ENCODE assay signal across 2 cellular contexts in genomic region chr17:58019039-58019438, GRCh38.
TF ChIP-seq lines count a peak whose summit lies in the region.

No MANE protein-coding gene starts in this region.

TF ChIP-seq in GM23338, 12 proteins besides CTCF, POLR2A, EP300 and RAD21:
- TF ChIP-seq EZH2phosphoT487 (IDR thresholded peaks at IDR 0.05; ENCODE audit: unreplicated experiment) (no peak), CREB1 (CRISPR knock-in tag; IDR thresholded peaks at IDR 0.05; ENCODE audit: low read depth) (no peak), ZNF331 (CRISPR knock-in tag; IDR thresholded peaks at IDR 0.05; ENCODE audit: low read depth) (no peak), REST (IDR thresholded peaks at IDR 0.05; ENCODE audit: unreplicated experiment) (no peak), POLR2AphosphoS5 (IDR thresholded peaks at IDR 0.05; ENCODE audit: low read depth) (no peak), ZNF114 (CRISPR knock-in tag; IDR thresholded peaks at IDR 0.05) (no peak), STAT1 (IDR thresholded peaks at IDR 0.05; ENCODE audit: unreplicated experiment) (no peak), EZH2 (IDR thresholded peaks at IDR 0.05; ENCODE audit: low read depth, unreplicated experiment) (no peak), ETS1 (IDR thresholded peaks at IDR 0.05) (no peak), NANOG (IDR thresholded peaks at IDR 0.05; ENCODE audit: borderline replicate concordance) (no peak), JUNB (IDR thresholded peaks at IDR 0.05; ENCODE audit: unreplicated experiment) (no peak)
- TF ChIP-seq, protein P1, sequence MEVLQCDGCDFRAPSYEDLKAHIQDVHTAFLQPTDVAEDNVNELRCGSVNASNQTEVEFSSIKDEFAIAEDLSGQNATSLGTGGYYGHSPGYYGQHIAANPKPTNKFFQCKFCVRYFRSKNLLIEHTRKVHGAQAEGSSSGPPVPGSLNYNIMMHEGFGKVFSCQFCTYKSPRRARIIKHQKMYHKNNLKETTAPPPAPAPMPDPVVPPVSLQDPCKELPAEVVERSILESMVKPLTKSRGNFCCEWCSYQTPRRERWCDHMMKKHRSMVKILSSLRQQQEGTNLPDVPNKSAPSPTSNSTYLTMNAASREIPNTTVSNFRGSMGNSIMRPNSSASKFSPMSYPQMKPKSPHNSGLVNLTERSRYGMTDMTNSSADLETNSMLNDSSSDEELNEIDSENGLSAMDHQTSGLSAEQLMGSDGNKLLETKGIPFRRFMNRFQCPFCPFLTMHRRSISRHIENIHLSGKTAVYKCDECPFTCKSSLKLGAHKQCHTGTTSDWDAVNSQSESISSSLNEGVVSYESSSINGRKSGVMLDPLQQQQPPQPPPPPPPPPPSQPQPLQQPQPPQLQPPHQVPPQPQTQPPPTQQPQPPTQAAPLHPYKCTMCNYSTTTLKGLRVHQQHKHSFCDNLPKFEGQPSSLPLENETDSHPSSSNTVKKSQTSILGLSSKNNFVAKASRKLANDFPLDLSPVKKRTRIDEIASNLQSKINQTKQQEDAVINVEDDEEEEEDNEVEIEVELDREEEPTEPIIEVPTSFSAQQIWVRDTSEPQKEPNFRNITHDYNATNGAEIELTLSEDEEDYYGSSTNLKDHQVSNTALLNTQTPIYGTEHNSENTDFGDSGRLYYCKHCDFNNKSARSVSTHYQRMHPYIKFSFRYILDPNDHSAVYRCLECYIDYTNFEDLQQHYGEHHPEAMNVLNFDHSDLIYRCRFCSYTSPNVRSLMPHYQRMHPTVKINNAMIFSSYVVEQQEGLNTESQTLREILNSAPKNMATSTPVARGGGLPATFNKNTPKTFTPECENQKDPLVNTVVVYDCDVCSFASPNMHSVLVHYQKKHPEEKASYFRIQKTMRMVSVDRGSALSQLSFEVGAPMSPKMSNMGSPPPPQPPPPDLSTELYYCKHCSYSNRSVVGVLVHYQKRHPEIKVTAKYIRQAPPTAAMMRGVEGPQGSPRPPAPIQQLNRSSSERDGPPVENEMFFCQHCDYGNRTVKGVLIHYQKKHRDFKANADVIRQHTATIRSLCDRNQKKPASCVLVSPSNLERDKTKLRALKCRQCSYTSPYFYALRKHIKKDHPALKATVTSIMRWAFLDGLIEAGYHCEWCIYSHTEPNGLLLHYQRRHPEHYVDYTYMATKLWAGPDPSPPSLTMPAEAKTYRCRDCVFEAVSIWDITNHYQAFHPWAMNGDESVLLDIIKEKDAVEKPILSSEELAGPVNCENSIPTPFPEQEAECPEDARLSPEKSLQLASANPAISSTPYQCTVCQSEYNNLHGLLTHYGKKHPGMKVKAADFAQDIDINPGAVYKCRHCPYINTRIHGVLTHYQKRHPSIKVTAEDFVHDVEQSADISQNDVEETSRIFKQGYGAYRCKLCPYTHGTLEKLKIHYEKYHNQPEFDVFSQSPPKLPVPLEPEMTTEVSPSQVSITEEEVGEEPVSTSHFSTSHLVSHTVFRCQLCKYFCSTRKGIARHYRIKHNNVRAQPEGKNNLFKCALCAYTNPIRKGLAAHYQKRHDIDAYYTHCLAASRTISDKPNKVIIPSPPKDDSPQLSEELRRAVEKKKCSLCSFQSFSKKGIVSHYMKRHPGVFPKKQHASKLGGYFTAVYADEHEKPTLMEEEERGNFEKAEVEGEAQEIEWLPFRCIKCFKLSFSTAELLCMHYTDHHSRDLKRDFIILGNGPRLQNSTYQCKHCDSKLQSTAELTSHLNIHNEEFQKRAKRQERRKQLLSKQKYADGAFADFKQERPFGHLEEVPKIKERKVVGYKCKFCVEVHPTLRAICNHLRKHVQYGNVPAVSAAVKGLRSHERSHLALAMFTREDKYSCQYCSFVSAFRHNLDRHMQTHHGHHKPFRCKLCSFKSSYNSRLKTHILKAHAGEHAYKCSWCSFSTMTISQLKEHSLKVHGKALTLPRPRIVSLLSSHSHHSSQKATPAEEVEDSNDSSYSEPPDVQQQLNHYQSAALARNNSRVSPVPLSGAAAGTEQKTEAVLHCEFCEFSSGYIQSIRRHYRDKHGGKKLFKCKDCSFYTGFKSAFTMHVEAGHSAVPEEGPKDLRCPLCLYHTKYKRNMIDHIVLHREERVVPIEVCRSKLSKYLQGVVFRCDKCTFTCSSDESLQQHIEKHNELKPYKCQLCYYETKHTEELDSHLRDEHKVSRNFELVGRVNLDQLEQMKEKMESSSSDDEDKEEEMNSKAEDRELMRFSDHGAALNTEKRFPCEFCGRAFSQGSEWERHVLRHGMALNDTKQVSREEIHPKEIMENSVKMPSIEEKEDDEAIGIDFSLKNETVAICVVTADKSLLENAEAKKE (CRISPR knock-in tag; IDR thresholded peaks at IDR 0.05) = no peak

TF ChIP-seq in K562, 482 proteins besides CTCF, POLR2A, EP300 and RAD21 (continues in another document):
- TF ChIP-seq RB1 (IDR thresholded peaks at IDR 0.05; ENCODE audit: low read depth) = no peak
- TF ChIP-seq ARID1B (IDR thresholded peaks at IDR 0.05) = no peak
- TF ChIP-seq, protein P2, sequence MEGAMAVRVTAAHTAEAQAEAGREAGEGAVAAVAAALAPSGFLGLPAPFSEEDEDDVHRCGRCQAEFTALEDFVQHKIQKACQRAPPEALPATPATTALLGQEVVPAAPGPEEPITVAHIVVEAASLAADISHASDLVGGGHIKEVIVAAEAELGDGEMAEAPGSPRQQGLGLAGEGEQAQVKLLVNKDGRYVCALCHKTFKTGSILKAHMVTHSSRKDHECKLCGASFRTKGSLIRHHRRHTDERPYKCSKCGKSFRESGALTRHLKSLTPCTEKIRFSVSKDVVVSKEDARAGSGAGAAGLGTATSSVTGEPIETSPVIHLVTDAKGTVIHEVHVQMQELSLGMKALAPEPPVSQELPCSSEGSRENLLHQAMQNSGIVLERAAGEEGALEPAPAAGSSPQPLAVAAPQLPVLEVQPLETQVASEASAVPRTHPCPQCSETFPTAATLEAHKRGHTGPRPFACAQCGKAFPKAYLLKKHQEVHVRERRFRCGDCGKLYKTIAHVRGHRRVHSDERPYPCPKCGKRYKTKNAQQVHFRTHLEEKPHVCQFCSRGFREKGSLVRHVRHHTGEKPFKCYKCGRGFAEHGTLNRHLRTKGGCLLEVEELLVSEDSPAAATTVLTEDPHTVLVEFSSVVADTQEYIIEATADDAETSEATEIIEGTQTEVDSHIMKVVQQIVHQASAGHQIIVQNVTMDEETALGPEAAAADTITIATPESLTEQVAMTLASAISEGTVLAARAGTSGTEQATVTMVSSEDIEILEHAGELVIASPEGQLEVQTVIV (CRISPR knock-in tag; IDR thresholded peaks at IDR 0.05; ENCODE audit: borderline replicate concordance) = no peak
- no peak for TF ChIP-seq ZNF717 (CRISPR knock-in tag; IDR thresholded peaks at IDR 0.05)
- TF ChIP-seq MAFK (IDR thresholded peaks at IDR 0.05; ENCODE audit: low read length) = no peak
- TF ChIP-seq, protein P3, sequence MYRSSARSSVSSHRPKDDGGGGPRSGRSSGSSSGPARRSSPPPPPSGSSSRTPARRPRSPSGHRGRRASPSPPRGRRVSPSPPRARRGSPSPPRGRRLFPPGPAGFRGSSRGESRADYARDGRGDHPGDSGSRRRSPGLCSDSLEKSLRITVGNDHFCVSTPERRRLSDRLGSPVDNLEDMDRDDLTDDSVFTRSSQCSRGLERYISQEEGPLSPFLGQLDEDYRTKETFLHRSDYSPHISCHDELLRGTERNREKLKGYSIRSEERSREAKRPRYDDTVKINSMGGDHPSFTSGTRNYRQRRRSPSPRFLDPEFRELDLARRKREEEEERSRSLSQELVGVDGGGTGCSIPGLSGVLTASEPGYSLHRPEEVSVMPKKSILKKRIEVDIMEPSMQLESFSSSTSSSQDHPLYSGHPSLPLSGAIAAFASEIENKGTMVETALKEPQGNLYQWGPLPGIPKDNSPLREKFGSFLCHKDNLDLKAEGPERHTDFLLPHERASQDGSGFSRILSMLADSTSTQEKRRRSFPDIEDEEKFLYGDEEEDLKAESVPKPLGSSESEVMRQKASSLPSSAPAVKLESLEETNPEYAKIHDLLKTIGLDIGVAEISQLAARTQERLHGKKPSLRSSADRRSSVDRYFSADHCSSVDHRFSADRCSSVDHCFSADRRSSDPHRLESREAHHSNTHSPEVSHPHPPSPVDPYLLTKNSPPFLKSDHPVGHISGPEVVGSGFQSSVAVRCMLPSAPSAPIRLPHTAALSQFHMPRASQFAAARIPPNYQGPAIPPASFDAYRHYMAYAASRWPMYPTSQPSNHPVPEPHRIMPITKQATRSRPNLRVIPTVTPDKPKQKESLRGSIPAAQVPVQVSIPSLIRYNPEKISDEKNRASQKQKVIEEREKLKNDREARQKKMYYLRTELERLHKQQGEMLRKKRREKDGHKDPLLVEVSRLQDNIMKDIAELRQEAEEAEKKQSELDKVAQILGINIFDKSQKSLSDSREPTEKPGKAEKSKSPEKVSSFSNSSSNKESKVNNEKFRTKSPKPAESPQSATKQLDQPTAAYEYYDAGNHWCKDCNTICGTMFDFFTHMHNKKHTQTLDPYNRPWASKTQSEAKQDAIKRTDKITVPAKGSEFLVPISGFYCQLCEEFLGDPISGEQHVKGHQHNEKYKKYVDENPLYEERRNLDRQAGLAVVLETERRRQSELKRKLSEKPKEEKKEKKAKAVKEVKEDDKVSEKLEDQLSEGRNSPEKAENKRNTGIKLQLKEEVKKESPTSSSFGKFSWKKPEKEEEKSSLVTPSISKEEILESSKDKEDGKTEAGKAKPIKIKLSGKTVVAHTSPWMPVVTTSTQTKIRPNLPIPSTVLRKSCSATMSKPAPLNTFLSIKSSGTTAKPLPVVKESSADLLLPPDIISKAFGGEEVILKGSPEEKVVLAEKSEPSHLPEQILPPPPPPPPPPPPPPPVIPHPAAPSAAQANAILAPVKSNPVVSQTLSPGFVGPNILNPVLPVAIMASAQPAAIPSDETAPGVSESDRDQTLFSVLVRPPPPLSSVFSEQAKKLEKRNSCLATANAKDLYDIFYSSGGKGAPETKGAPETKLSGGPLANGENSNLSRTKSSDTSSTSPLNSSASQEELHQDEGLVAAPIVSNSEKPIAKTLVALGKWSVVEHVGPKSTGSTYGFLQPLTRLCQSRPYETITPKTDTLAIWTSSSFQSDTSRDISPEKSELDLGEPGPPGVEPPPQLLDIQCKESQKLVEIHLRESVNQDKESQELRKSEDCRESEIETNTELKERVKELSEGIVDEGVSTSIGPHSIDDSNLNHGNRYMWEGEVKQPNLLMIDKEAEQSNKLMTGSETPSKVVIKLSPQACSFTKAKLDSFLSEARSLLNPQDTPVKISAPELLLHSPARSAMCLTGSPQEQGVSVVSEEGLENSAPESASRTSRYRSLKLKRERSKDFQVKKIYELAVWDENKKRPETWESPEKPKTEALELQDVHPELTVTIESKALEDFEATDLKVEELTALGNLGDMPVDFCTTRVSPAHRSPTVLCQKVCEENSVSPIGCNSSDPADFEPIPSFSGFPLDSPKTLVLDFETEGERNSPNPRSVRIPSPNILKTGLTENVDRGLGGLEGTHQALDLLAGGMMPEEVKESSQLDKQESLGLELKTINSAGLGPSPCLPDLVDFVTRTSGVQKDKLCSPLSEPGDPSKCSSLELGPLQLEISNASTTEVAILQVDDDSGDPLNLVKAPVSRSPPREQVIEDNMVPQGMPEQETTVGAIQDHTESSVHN (IDR thresholded peaks at IDR 0.05; ENCODE audit: borderline replicate concordance in 1 of 2, low read depth in 1 of 2) = no peak
- no peak for TF ChIP-seq CEBPG (CRISPR knock-in tag; IDR thresholded peaks at IDR 0.05)
- peak; percentile 15 to 49; a peak in 3 of 4 replicates for TF ChIP-seq CEBPG (tag; conservative IDR thresholded peaks at IDR 0.05 in 1 of 2, IDR thresholded peaks at IDR 0.05 in 1 of 2)
- TF ChIP-seq NFE2 (IDR thresholded peaks at IDR 0.05; ENCODE audit: low read depth) = 0 out of 2 replicates have a peak, but pooled peaks have one; percentile 3
- TF ChIP-seq, protein P4, sequence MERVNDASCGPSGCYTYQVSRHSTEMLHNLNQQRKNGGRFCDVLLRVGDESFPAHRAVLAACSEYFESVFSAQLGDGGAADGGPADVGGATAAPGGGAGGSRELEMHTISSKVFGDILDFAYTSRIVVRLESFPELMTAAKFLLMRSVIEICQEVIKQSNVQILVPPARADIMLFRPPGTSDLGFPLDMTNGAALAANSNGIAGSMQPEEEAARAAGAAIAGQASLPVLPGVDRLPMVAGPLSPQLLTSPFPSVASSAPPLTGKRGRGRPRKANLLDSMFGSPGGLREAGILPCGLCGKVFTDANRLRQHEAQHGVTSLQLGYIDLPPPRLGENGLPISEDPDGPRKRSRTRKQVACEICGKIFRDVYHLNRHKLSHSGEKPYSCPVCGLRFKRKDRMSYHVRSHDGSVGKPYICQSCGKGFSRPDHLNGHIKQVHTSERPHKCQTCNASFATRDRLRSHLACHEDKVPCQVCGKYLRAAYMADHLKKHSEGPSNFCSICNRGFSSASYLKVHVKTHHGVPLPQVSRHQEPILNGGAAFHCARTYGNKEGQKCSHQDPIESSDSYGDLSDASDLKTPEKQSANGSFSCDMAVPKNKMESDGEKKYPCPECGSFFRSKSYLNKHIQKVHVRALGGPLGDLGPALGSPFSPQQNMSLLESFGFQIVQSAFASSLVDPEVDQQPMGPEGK (CRISPR knock-in tag; IDR thresholded peaks at IDR 0.05; ENCODE audit: borderline replicate concordance) = no peak
- TF ChIP-seq, protein P5, sequence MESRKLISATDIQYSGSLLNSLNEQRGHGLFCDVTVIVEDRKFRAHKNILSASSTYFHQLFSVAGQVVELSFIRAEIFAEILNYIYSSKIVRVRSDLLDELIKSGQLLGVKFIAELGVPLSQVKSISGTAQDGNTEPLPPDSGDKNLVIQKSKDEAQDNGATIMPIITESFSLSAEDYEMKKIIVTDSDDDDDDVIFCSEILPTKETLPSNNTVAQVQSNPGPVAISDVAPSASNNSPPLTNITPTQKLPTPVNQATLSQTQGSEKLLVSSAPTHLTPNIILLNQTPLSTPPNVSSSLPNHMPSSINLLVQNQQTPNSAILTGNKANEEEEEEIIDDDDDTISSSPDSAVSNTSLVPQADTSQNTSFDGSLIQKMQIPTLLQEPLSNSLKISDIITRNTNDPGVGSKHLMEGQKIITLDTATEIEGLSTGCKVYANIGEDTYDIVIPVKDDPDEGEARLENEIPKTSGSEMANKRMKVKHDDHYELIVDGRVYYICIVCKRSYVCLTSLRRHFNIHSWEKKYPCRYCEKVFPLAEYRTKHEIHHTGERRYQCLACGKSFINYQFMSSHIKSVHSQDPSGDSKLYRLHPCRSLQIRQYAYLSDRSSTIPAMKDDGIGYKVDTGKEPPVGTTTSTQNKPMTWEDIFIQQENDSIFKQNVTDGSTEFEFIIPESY (CRISPR knock-in tag; IDR thresholded peaks at IDR 0.05) = no peak
- no peak for TF ChIP-seq PURB (CRISPR knock-in tag; IDR thresholded peaks at IDR 0.05; ENCODE audit: low read depth)
- TF ChIP-seq PBX2 (CRISPR knock-in tag; IDR thresholded peaks at IDR 0.05; ENCODE audit: low read depth) = no peak
- TF ChIP-seq PBX2 (tag; conservative IDR thresholded peaks at IDR 0.05; ENCODE audit: low read depth) = peak; percentile 95
- no peak for TF ChIP-seq RHOXF2B (CRISPR knock-in tag; conservative IDR thresholded peaks at IDR 0.05)
- no peak for TF ChIP-seq ETV5 (CRISPR knock-in tag; IDR thresholded peaks at IDR 0.05; ENCODE audit: low read depth)
- TF ChIP-seq ZNF263 (CRISPR knock-in tag; IDR thresholded peaks at IDR 0.05; ENCODE audit: borderline replicate concordance) = no peak
- TF ChIP-seq PTRF (tag; IDR thresholded peaks at IDR 0.05) = no peak
- TF ChIP-seq L3MBTL2 (IDR thresholded peaks at IDR 0.05) = 0 out of 2 replicates have a peak, but pooled peaks have one; percentile 44
